In genomic region chr18:32057624-32058165, GRCh38 we compare ENCODE assay signal across 17 cellular contexts. TPM values are rescaled to one million over a fixed set of nuclear protein-coding genes. Genes with fewer than 3 reads are reported as not detected.
DNase-seq lines count a peak whose midpoint lies in the region; ATAC-seq and TF ChIP-seq lines count a peak whose summit lies in the region.
"Had no signal": no experiment of that assay in that cellular context is flagged by ENCODE, and none has a peak within 500 bp of the region (broad histone marks: within the 10 kb centered on the region; RNA-seq: fewer than 3 reads in every experiment).

No MANE protein-coding gene starts in this region.

- H3K4me3 ChIP-seq in sigmoid colon (no peak overlapping the region), heart right ventricle (no peak overlapping the region)

- H3K27ac Mint-ChIP-seq in T-helper 17 cell, result peak overlapping the region; percentile 32

- peaks cover 25% of the 10 kb centered on the region for H3K4me1 Mint-ChIP-seq in T-helper 17 cell

- H3K27ac ChIP-seq in sigmoid colon (no peak overlapping the region), heart right ventricle (no peak overlapping the region)

- TF ChIP-seq CTCF in sigmoid colon (IDR thresholded peaks at IDR 0.05), result no peak
- TF ChIP-seq CTCF in heart right ventricle (IDR thresholded peaks at IDR 0.05), result no peak

- H3K36me3 ChIP-seq in sigmoid colon (no peaks in the 10 kb centered on the region), heart right ventricle (peaks cover 0 to 7% (median 0%) of the 10 kb centered on the region in 9 donors)

- intact Hi-C loops in sigmoid colon (cut with DNase I), result no loop called here
- intact Hi-C loops in heart right ventricle (cut with DNase I), result loop anchor here in 1 of 10 donors (5.0 kb wide), 1 partner anchor 50 kb away; no protein-coding TSS in a partner anchor

- H3K4me1 ChIP-seq in sigmoid colon, result no peaks in the 10 kb centered on the region
- peaks cover 0 to 8% (median 0%) of the 10 kb centered on the region in 9 donors for H3K4me1 ChIP-seq in heart right ventricle

- POLR2A ChIA-PET in HEK293T (lab: Yijun Ruan, JAX), result interaction anchor here (2.0 kb wide), 1 partner anchor 39 kb away, joined by 6 read pairs; the partner anchor contains the start of gene RNF125

- TF ChIP-seq POLR2A in sigmoid colon (IDR thresholded peaks at IDR 0.05), result no peak

- no peak for TF ChIP-seq EP300 in sigmoid colon (IDR thresholded peaks at IDR 0.05)

- no peak overlapping the region for H3K4me3 Mint-ChIP-seq in T-helper 17 cell

- DNase-seq in G401 (ENCODE audit: low spot score), result peak; percentile 37
- DNase-seq in HEK293T (ENCODE audit: extremely low spot score), result no peak
- no peak for DNase-seq in T-helper 17 cell
- DNase-seq in iPS DF 4.7 (ENCODE audit: extremely low read depth, low spot score), result peak; percentile 14
- DNase-seq in sigmoid colon, result no peak
- DNase-seq in HUDEP-2 (lab: John Stamatoyannopoulos, UW; ENCODE audit: unreplicated experiment in 76 of 76), result no peak
- DNase-seq in heart right ventricle, result no peak
- DNase-seq: CD8-positive, alpha-beta memory T cell; NCI-H1048; NCI-H1694; NCI-H2107; NCI-H226; NCI-H774; SK-N-SH had no signal

- H3K9me3 ChIP-seq in T-helper 17 cell (ENCODE audit: control insufficient read depth, low read length, poor library complexity, severe bottlenecking) (no peaks in the 10 kb centered on the region), sigmoid colon (no peaks in the 10 kb centered on the region), heart right ventricle (no peaks in the 10 kb centered on the region)
- H3K9me3 ChIP-seq: SK-N-SH had no signal

- no peaks in the 10 kb centered on the region for H3K27me3 ChIP-seq in sigmoid colon
- H3K27me3 ChIP-seq in heart right ventricle, result no peaks in the 10 kb centered on the region

- no peaks in the 10 kb centered on the region for H3K27me3 Mint-ChIP-seq in T-helper 17 cell
- H3K27me3 Mint-ChIP-seq: CD8-positive, alpha-beta memory T cell had no signal

- ATAC-seq in T-helper 17 cell (no peak), HG02763 (IDR thresholded peaks at IDR 0.05; ENCODE audit: unreplicated experiment) (no peak), heart right ventricle (no peak)
- ATAC-seq: Panc1, Right ventricle myocardium inferior had no signal

- peaks cover 2% of the 10 kb centered on the region for H3K36me3 Mint-ChIP-seq in T-helper 17 cell (ENCODE audit: low read depth)

- in situ Hi-C loops in G401 (cut with HindIII; ENCODE audit: low sequenced_read_pairs), result no loop called here

- 84 to 93% methylated on average over 7 of the region's 7 CpGs for WGBS in sigmoid colon, 2 donors
- WGBS in heart right ventricle, 2 donors, result 80 to 81% methylated on average over 7 of the region's 7 CpGs

- CTCF ChIA-PET in HEK293T (lab: Yijun Ruan, JAX), result no interaction called here

TF ChIP-seq in HEK293T, 16 proteins besides CTCF, POLR2A, EP300 and RAD21:
- TF ChIP-seq ZNF384 (IDR thresholded peaks at IDR 0.05) (0 out of 2 replicates have a peak, but pooled peaks have one; percentile 18), ELF4 (IDR thresholded peaks at IDR 0.05) (no peak)

RNA-seq across cellular contexts. Expression of gene RNF138, which starts 34.0 kb away (rescaled TPM):
- total RNA-seq in G401 (2014; rRNA removed; shearing (Covaris generic)), result 53.8 and 94.9 TPM in 2 replicates
- total RNA-seq in T-helper 17 cell, result 100 to 1,000 TPM in 1 of 2 donors, 10 to 100 TPM in 1; 86.8 to 104 TPM
- total RNA-seq in sigmoid colon, result 10 to 100 TPM in 3 of 4 donors, 1 to 10 TPM in 1; 8.3 to 26.3 (median 23.7) TPM
- 10 to 100 TPM; 22.4 to 47.4 (median 33.1) TPM for polyA plus RNA-seq in sigmoid colon
- total RNA-seq in heart right ventricle, result 10 to 100 TPM in 6 of 10 donors, 1 to 10 TPM in 4; 7.7 to 13.7 (median 10.9) TPM
- polyA plus RNA-seq in heart right ventricle, result 1 to 10 TPM; 5.4 to 6.6 TPM

RNA-seq across cellular contexts. Expression of gene RNF125, which starts 39.1 kb away (rescaled TPM):
- total RNA-seq in G401 (2014; rRNA removed; shearing (Covaris generic)), result 2.4 and 2.8 TPM in 2 replicates
- total RNA-seq in T-helper 17 cell (10 to 100 TPM; 50.6 to 72.6 TPM), sigmoid colon (1 to 10 TPM in 3 of 4 donors, under 1 TPM in 1; 0.95 to 5.9 (median 2.4) TPM), heart right ventricle (1 to 10 TPM in 9 of 10 donors, under 1 TPM in 1; 0.92 to 7.7 (median 2.4) TPM)
- polyA plus RNA-seq in sigmoid colon (1 to 10 TPM; 4.8 to 5.8 (median 5.7) TPM), heart right ventricle (1 to 10 TPM; 2.7 to 5.1 TPM)

Comparison
In these comparisons a context has a peak if more than half of its experiments do, and no peak if none do; other contexts are left out.
1. DNase-seq: peak in G401 (single experiment) and iPS DF 4.7 (single experiment); none in HEK293T (single experiment), T-helper 17 cell (0 of 3), sigmoid colon (single experiment), HUDEP-2 (0 of 76) and heart right ventricle (0 of 2).
2. RNA of gene RNF125, which starts 39.1 kb away (total RNA-seq): 50.6 to 72.6 TPM in T-helper 17 cell; 0.95 to 5.9 TPM in sigmoid colon, 0.92 to 7.7 TPM in heart right ventricle and 2.4 to 2.8 TPM in G401; every median in the first group is over 4 times any median in the second.